ENCODE assay signal across 19 cellular contexts in genomic region chr1:92192246-92192645, GRCh38. TPM values are rescaled to one million over a fixed set of nuclear protein-coding genes. Genes with fewer than 3 reads are reported as not detected.
A peak's percentile ranks its signal among the peaks of the same experiment; 100 is the strongest.
DNase-seq lines count a peak whose midpoint lies in the region; ATAC-seq, FAIRE-seq and TF ChIP-seq lines count a peak whose summit lies in the region.
"Had no signal": no experiment of that assay in that cellular context is flagged by ENCODE, and none has a peak within 500 bp of the region (broad histone marks: within the 10 kb centered on the region; RNA-seq: fewer than 3 reads in every experiment).

No MANE protein-coding gene starts in this region.

- H2BK5ac ChIP-seq in H1 (ENCODE audit: low read depth, low read length), result no peak overlapping the region

- H3K23me2 ChIP-seq in H1 (ENCODE audit: low read depth, low read length), result peaks cover 3% of the 10 kb centered on the region; the same call in 1 of the 2 replicates

- H3K23ac ChIP-seq in H1 (ENCODE audit: insufficient read length), result no peak overlapping the region

- H3K27ac ChIP-seq in H1 (ENCODE audit: low read depth, low read length) (no peak overlapping the region), smooth muscle cell (ENCODE audit: low read depth) (no peak overlapping the region)
- H3K27ac ChIP-seq: C4-2B had no signal

- no peak overlapping the region for H2AK5ac ChIP-seq in H1 (ENCODE audit: low read depth, low read length)

- H4K91ac ChIP-seq in H1 (replicated peaks; ENCODE audit: insufficient read length, low read length), result no peak overlapping the region

- no peaks in the 10 kb centered on the region for H3K9me2 ChIP-seq in Loucy (replicated peaks; ENCODE audit: low read depth, low read length)

- 83% methylated on average over 8 of the region's 9 CpGs; no CpG with 5 or more reads in 1 of the 2 experiments for WGBS in H1 (ENCODE audit: extremely low coverage in 1 of 2, insufficient coverage in 1 of 2, insufficient read length in 1 of 2, insufficient replicate concordance in 2 of 2, low coverage in 1 of 2, low lambda C conversion rate in 2 of 2, missing lambda C conversion rate in 1 of 2), 2 experiments
- WGBS in smooth muscle cell (ENCODE audit: low lambda C conversion rate), result 93% methylated on average over 9 of the region's 9 CpGs

- H3K79me1 ChIP-seq in H1 (ENCODE audit: low read depth, low read length), result no peaks in the 10 kb centered on the region

- H3K56ac ChIP-seq in H1 (replicated peaks; ENCODE audit: insufficient read length, low read depth, low read length), result no peak overlapping the region

- no peaks in the 10 kb centered on the region for H3K27me3 ChIP-seq in Loucy (ENCODE audit: insufficient read depth, low read length, poor library complexity, severe bottlenecking)
- no peaks in the 10 kb centered on the region for H3K27me3 ChIP-seq in H1 (replicated peaks in 1 of 4; ENCODE audit: control insufficient read depth in 3 of 4, extremely low read depth in 1 of 4, insufficient read depth in 3 of 4, low read length in 3 of 4)
- H3K27me3 ChIP-seq in smooth muscle cell (ENCODE audit: low read depth), result no peaks in the 10 kb centered on the region

- CTCF ChIA-PET in WTC11 (lab: Charles Lee) (no interaction called here), H1 (lab: Charles Lee; ENCODE audit: partially characterized antibody) (interaction anchor here (1.2 kb wide), 1 partner anchor 24 kb away, joined by 3 read pairs; no protein-coding TSS in a partner anchor)

- no peaks in the 10 kb centered on the region for H3K36me3 Mint-ChIP-seq in WTC11
- H3K36me3 Mint-ChIP-seq in effector memory CD8-positive, alpha-beta T cell (ENCODE audit: insufficient read depth), result no peaks in the 10 kb centered on the region
- H3K36me3 Mint-ChIP-seq: CD4-positive, alpha-beta memory T cell had no signal

- H3K27ac Mint-ChIP-seq in WTC11, result no peak overlapping the region
- peak overlapping the region in 1 of 2 donors; percentile 47 for H3K27ac Mint-ChIP-seq in effector memory CD8-positive, alpha-beta T cell
- H3K27ac Mint-ChIP-seq: CD4-positive, alpha-beta memory T cell had no signal

- H3K4me3 Mint-ChIP-seq in WTC11, result no peak overlapping the region
- H3K4me3 Mint-ChIP-seq in effector memory CD8-positive, alpha-beta T cell, result no peak overlapping the region
- H3K4me3 Mint-ChIP-seq: CD4-positive, alpha-beta memory T cell had no signal

- H3K27me3 Mint-ChIP-seq in WTC11 (ENCODE audit: low read depth), result no peaks in the 10 kb centered on the region
- peaks cover 27 to 28% of the 10 kb centered on the region in 2 donors for H3K27me3 Mint-ChIP-seq in effector memory CD8-positive, alpha-beta T cell
- H3K27me3 Mint-ChIP-seq: CD4-positive, alpha-beta memory T cell had no signal

- H3K4me1 Mint-ChIP-seq in WTC11, result peaks cover 27% of the 10 kb centered on the region
- H3K4me1 Mint-ChIP-seq in effector memory CD8-positive, alpha-beta T cell (ENCODE audit: low read depth in 2 of 2), result peaks cover 0 to 2% of the 10 kb centered on the region in 2 donors

- no peak overlapping the region for H4K8ac ChIP-seq in H1 (ENCODE audit: extremely low read depth, insufficient read depth, low read length)

- H4K5ac ChIP-seq in H1 (ENCODE audit: insufficient read length, low read depth, low read length), result no peak overlapping the region

- H2AFZ ChIP-seq in Loucy (ENCODE audit: low read length) (peak overlapping the region; percentile 47), H1 (ENCODE audit: low read length) (peak overlapping the region; percentile 51), smooth muscle cell (ENCODE audit: low read depth) (no peak overlapping the region)

- no peak overlapping the region for H2BK20ac ChIP-seq in H1 (ENCODE audit: low read length)

- H3K79me2 ChIP-seq in Loucy (ENCODE audit: insufficient read depth, low read length) (no peaks in the 10 kb centered on the region), H1 (ENCODE audit: control insufficient read depth in 1 of 2, insufficient read depth in 2 of 2, low read length in 2 of 2) (no peaks in the 10 kb centered on the region), smooth muscle cell (ENCODE audit: low read depth) (no peaks in the 10 kb centered on the region)

- H3K4me2 ChIP-seq in Loucy (ENCODE audit: low read depth, low read length, poor library complexity, severe bottlenecking), result no peak overlapping the region
- no peak overlapping the region for H3K4me2 ChIP-seq in H1 (ENCODE audit: insufficient read depth in 1 of 2, low read depth in 2 of 2, low read length in 2 of 2)
- no peak overlapping the region for H3K4me2 ChIP-seq in smooth muscle cell

- H4K20me1 ChIP-seq in Loucy (ENCODE audit: insufficient read depth, low read length, poor library complexity, severe bottlenecking) (no peaks in the 10 kb centered on the region), H1 (replicated peaks in 1 of 2; ENCODE audit: control insufficient read depth in 1 of 2, insufficient read depth in 2 of 2, low read length in 2 of 2) (no peaks in the 10 kb centered on the region), smooth muscle cell (ENCODE audit: low read depth) (no peaks in the 10 kb centered on the region)

- no peaks in the 10 kb centered on the region for H3K36me3 ChIP-seq in Loucy (ENCODE audit: insufficient read depth, low read length)
- no peaks in the 10 kb centered on the region for H3K36me3 ChIP-seq in H1 (ENCODE audit: control insufficient read depth in 2 of 4, insufficient read depth in 4 of 4, low read length in 3 of 4)
- H3K36me3 ChIP-seq in smooth muscle cell (ENCODE audit: low read depth), result no peaks in the 10 kb centered on the region
- H3K36me3 ChIP-seq: HAP-1 had no signal

- no peak for TF ChIP-seq RAD21 in H1 (IDR thresholded peaks at IDR 0.05 in 1 of 2, conservative IDR thresholded peaks at IDR 0.05 in 1 of 2; ENCODE audit: low read depth in 2 of 2, low read length in 2 of 2)

- no peak for TF ChIP-seq EP300 in H1 (IDR thresholded peaks at IDR 0.05; ENCODE audit: borderline replicate concordance in 1 of 2, low read depth in 2 of 2, low read length in 2 of 2)

- POLR2A ChIA-PET in WTC11 (lab: Charles Lee) (no interaction called here), H1 (lab: Charles Lee; ENCODE audit: partially characterized antibody) (interaction anchor here (1.5 kb wide), 1 partner anchor 57 kb away, joined by 3 read pairs; no protein-coding TSS in a partner anchor)

- no peak for FAIRE-seq in H1 (lab: Jason Lieb, UNC)
- FAIRE-seq: A204.1, HepG2 had no signal

- H3K4me3 ChIP-seq in Loucy (ENCODE audit: low read length, poor library complexity, severe bottlenecking), result no peak overlapping the region
- no peak overlapping the region for H3K4me3 ChIP-seq in H1 (ENCODE audit: extremely low read depth in 1 of 4, insufficient read depth in 2 of 4, low read depth in 3 of 4, low read length in 4 of 4)
- no peak overlapping the region for H3K4me3 ChIP-seq in smooth muscle cell
- H3K4me3 ChIP-seq: HAP-1 had no signal

- DNase-seq in WTC11 (ENCODE audit: low spot score) (no peak), H1 (ENCODE audit: low read depth in 1 of 2, low spot score in 2 of 2) (no peak), smooth muscle cell (lab: John Stamatoyannopoulos, UW; ENCODE audit: unreplicated experiment) (no peak), NCI-H345 (lab: John Stamatoyannopoulos, UW) (no peak), NCI-H748 (lab: John Stamatoyannopoulos, UW; ENCODE audit: unreplicated experiment) (no peak)
- no peak for DNase-seq in effector memory CD8-positive, alpha-beta T cell
- DNase-seq: ACHN; CD4-positive, alpha-beta memory T cell; DMS153; DMS79; GF-D8 had no signal

- H3F3A ChIP-seq in Loucy (ENCODE audit: low read depth) (no peaks in the 10 kb centered on the region), smooth muscle cell (ENCODE audit: low read depth) (no peaks in the 10 kb centered on the region)

- H2BK15ac ChIP-seq in H1 (ENCODE audit: low read length), result no peak overlapping the region

- H3K4me1 ChIP-seq in Loucy (ENCODE audit: insufficient read depth, low read length, poor library complexity, severe bottlenecking) (peaks cover 6% of the 10 kb centered on the region), H1 (replicated peaks in 1 of 4; ENCODE audit: control insufficient read depth in 3 of 4, insufficient read depth in 4 of 4, low read length in 3 of 4) (peaks cover 0 to 2% (median 0%) of the 10 kb centered on the region in 4 experiments; a peak in 2 of 7 replicates), smooth muscle cell (ENCODE audit: low read depth) (no peaks in the 10 kb centered on the region)
- H3K4me1 ChIP-seq: HAP-1 had no signal

- H2BK12ac ChIP-seq in H1 (ENCODE audit: low read depth, low read length), result no peak overlapping the region

- H3K9ac ChIP-seq in Loucy (ENCODE audit: low read depth, low read length, poor library complexity, severe bottlenecking), result no peak overlapping the region
- no peak overlapping the region for H3K9ac ChIP-seq in H1 (replicated peaks in 1 of 4; ENCODE audit: extremely low read depth in 1 of 4, low read depth in 3 of 4, low read length in 3 of 4)
- H3K9ac ChIP-seq in smooth muscle cell (ENCODE audit: low read depth), result no peak overlapping the region

- ATAC-seq in WTC11, result 0 out of 2 replicates have a peak, but pooled peaks have one; percentile 62
- no peak for ATAC-seq in effector memory CD8-positive, alpha-beta T cell (replicated peaks)
- ATAC-seq: HepG2 had no signal

- no peak overlapping the region for H2BK120ac ChIP-seq in H1 (replicated peaks; ENCODE audit: low read depth, low read length)

- no peaks in the 10 kb centered on the region for H3K9me3 Mint-ChIP-seq in WTC11
- H3K9me3 Mint-ChIP-seq in effector memory CD8-positive, alpha-beta T cell, result no peaks in the 10 kb centered on the region

- no peak overlapping the region for H3K4ac ChIP-seq in H1 (replicated peaks; ENCODE audit: insufficient read length, low read depth, low read length)

- no peaks in the 10 kb centered on the region for H3K9me3 ChIP-seq in Loucy (ENCODE audit: insufficient read depth, low read depth, low read length)
- no peaks in the 10 kb centered on the region for H3K9me3 ChIP-seq in H1 (ENCODE audit: insufficient read depth in 2 of 2, low read depth in 1 of 2, low read length in 1 of 2)
- H3K9me3 ChIP-seq in smooth muscle cell (replicated peaks; ENCODE audit: low read depth), result no peaks in the 10 kb centered on the region
- H3K9me3 ChIP-seq: HAP-1 had no signal

- TF ChIP-seq POLR2A in H1 (IDR thresholded peaks at IDR 0.05; ENCODE audit: control extremely low read depth in 1 of 2, low read depth in 2 of 2, low read length in 2 of 2), result no peak

- TF ChIP-seq CTCF in Loucy (conservative IDR thresholded peaks at IDR 0.05; ENCODE audit: low read length) (no peak), WTC11 (IDR thresholded peaks at IDR 0.05) (no peak), H1 (IDR thresholded peaks at IDR 0.05; ENCODE audit: control extremely low read depth in 1 of 3, insufficient read depth in 1 of 3, low read depth in 1 of 3, low read length in 3 of 3) (no peak), smooth muscle cell (IDR thresholded peaks at IDR 0.05; ENCODE audit: borderline replicate concordance, insufficient read depth, poor library complexity, severe bottlenecking) (no peak)

- H3K14ac ChIP-seq in H1 (ENCODE audit: insufficient read length), result no peak overlapping the region

- no peak overlapping the region; the same call in 1 of the 2 replicates for H3K18ac ChIP-seq in H1 (ENCODE audit: extremely low read depth, low read length)

RNA-seq across cellular contexts. Expression of gene C1orf146, which starts 25.5 kb away (rescaled TPM):
- total RNA-seq in WTC11 (2021) (not detected in 3 replicates), smooth muscle cell (not detected in 2 replicates)
- not detected in 2 replicates for total RNA-seq in H1 (2021; fragmentation: NEBNext Ultra II Directional; extraction: Animal tissue kit (Norgen Biotek cat#: 25700))
- polyA plus RNA-seq in H1 (2011; rRNA removed) (not detected in 2 replicates), smooth muscle cell (not detected in 2 replicates)
- not detected for polyA plus RNA-seq in H1 (2011; cell fraction: cytosol; rRNA removed)
- not detected for polyA plus RNA-seq in H1 (2011; cell fraction: nucleus; rRNA removed)
- polyA plus RNA-seq in H1 (2012, experiment 1 of 2), result not detected in 4 replicates
- polyA plus RNA-seq in H1 (2012, experiment 2 of 2), result not detected
- not detected for polyA plus RNA-seq in H1 (2013, experiment 1 of 2)
- polyA plus RNA-seq in H1 (2013, experiment 2 of 2), result not detected
- polyA minus RNA-seq in H1 (2011; rRNA and poly(A)+ RNA removed), result not detected in 2 replicates
- polyA minus RNA-seq in H1 (2011; cell fraction: cytosol; rRNA and poly(A)+ RNA removed), result not detected
- polyA minus RNA-seq in H1 (2011; cell fraction: nucleus; rRNA and poly(A)+ RNA removed), result not detected
- total RNA-seq: CD4-positive, alpha-beta memory T cell; Daoy; H4; HepG2 had no signal
- polyA plus RNA-seq: BJ; CD4-positive, alpha-beta memory T cell; HepG2 had no signal
